24 cellular contexts compared by ENCODE assay signal in the genomic region with DNA sequence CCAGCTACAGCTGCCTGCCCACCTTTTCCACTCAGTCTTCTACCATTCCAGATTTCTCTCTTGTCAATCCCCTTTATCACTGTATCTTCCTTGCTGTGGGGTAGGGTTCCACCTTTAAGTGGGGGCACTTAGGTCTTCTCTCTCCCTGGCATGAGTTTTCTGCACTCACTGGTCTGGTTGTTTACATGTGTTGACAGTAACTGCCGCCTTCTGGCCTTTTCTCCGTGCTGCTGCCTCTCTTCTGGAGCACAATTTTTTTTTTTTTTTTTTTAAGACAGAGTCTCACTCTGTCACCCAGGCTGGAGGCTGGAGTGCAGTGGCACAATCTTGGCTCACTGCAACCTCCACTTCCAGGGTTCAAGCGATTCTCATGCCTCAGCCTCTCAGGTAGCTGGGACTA. TPM values are rescaled to one million over a fixed set of nuclear protein-coding genes. Genes with fewer than 3 reads are reported as not detected.
DNase-seq lines count a peak whose midpoint lies in the region; ATAC-seq and TF ChIP-seq lines count a peak whose summit lies in the region.
"Had no signal": no experiment of that assay in that cellular context is flagged by ENCODE, and none has a peak within 500 bp of the region (broad histone marks: within the 10 kb centered on the region; RNA-seq: fewer than 3 reads in every experiment).

No MANE protein-coding gene starts in this region.

- H3K27me3 ChIP-seq in PC-3 (ENCODE audit: low read length) = no peaks in the 10 kb centered on the region
- no peaks in the 10 kb centered on the region for H3K27me3 ChIP-seq in endodermal cell (ENCODE audit: control insufficient read depth, insufficient read depth, low read length, poor library complexity, severe bottlenecking)
- no peaks in the 10 kb centered on the region for H3K27me3 ChIP-seq in smooth muscle cell (ENCODE audit: low read depth)
- H3K27me3 ChIP-seq: adrenal gland, BE2C, hepatocyte, transverse colon had no signal

- H3K4me2 ChIP-seq in PC-3 (ENCODE audit: low read length) = no peak overlapping the region
- H3K4me2 ChIP-seq in smooth muscle cell = no peak overlapping the region
- H3K4me2 ChIP-seq: hepatocyte had no signal

- no peaks in the 10 kb centered on the region for H3K9me3 ChIP-seq in PC-3 (ENCODE audit: low read length)
- no peaks in the 10 kb centered on the region for H3K9me3 ChIP-seq in endodermal cell (ENCODE audit: control insufficient read depth, low read length)
- H3K9me3 ChIP-seq in smooth muscle cell (replicated peaks; ENCODE audit: low read depth) = no peaks in the 10 kb centered on the region
- H3K9me3 ChIP-seq: adrenal gland, BE2C, transverse colon had no signal

- WGBS in endodermal cell (ENCODE audit: insufficient coverage in 1 of 2, insufficient read length in 1 of 2), 2 experiments = 91 to 100% methylated on average over 1 to 3 of the region's 3 CpGs
- 79% methylated on average over 3 of the region's 3 CpGs for WGBS in smooth muscle cell (ENCODE audit: low lambda C conversion rate)

- no peak overlapping the region for H3K4me3 Mint-ChIP-seq in activated naive CD4-positive, alpha-beta T cell treated with anti-CD3 and anti-CD28 coated beads, Interleukin-2, amount 50 U/mL, for 24 hours
- H3K4me3 Mint-ChIP-seq in endodermal cell = no peak overlapping the region
- H3K4me3 Mint-ChIP-seq in effector memory CD8-positive, alpha-beta T cell = no peak overlapping the region
- H3K4me3 Mint-ChIP-seq: activated B cell treated with CpG ODN at 0.5 μM for 24 hours; activated CD4-positive, alpha-beta memory T cell treated with anti-CD3 and anti-CD28 coated beads for 36 hours; mesothelial cell of epicardium; naive thymus-derived CD4-positive, alpha-beta T cell had no signal

- peaks cover 56% of the 10 kb centered on the region for H3K36me3 ChIP-seq in PC-3 (ENCODE audit: low read depth, low read length)
- H3K36me3 ChIP-seq in endodermal cell (ENCODE audit: control insufficient read depth, insufficient read depth, low read length) = peaks cover 90% of the 10 kb centered on the region
- peaks cover 9% of the 10 kb centered on the region for H3K36me3 ChIP-seq in smooth muscle cell (ENCODE audit: low read depth)

- H2AFZ ChIP-seq in PC-3 (ENCODE audit: low read length) = no peak overlapping the region
- no peak overlapping the region for H2AFZ ChIP-seq in smooth muscle cell (ENCODE audit: low read depth)
- H2AFZ ChIP-seq: hepatocyte had no signal

- no peak for DNase-seq in activated naive CD4-positive, alpha-beta T cell (lab: John Stamatoyannopoulos, UW)
- DNase-seq in PC-3 (no peak), endodermal cell (no peak), smooth muscle cell (lab: John Stamatoyannopoulos, UW; ENCODE audit: unreplicated experiment) (no peak), omental fat pad (ENCODE audit: low spot score) (no peak)
- no peak for DNase-seq in activated CD4-positive, alpha-beta T cell treated with anti-CD3 and anti-CD28 coated beads for 1 hour
- DNase-seq in effector memory CD8-positive, alpha-beta T cell = no peak
- DNase-seq: activated B cell treated with CpG ODN at 0.5 μM for 24 hours; activated CD4-positive, alpha-beta memory T cell treated with anti-CD3 and anti-CD28 coated beads for 36 hours; activated CD8-positive, alpha-beta memory T cell treated with anti-CD3 and anti-CD28 coated beads, Interleukin-2, amount 50 U/mL, for 48 hours; adrenal gland; BE2C; DMS153; effector CD8-positive, alpha-beta T cell; naive thymus-derived CD4-positive, alpha-beta T cell; NCI-H1694; NCI-H526 treated with DMSO at 0.1 percent for 48 hours; SHP77; transverse colon had no signal

- H3K4me3 ChIP-seq in PC-3 (ENCODE audit: low read length) (no peak overlapping the region), endodermal cell (ENCODE audit: low read length) (no peak overlapping the region), smooth muscle cell (no peak overlapping the region)
- H3K4me3 ChIP-seq: adrenal gland, hepatocyte, skin epidermis, transverse colon had no signal

- no peak for TF ChIP-seq CTCF in PC-3 (conservative IDR thresholded peaks at IDR 0.05; ENCODE audit: low read depth, low read length)
- TF ChIP-seq CTCF in endodermal cell (conservative IDR thresholded peaks at IDR 0.05) = no peak
- TF ChIP-seq CTCF in smooth muscle cell (IDR thresholded peaks at IDR 0.05; ENCODE audit: borderline replicate concordance, insufficient read depth, poor library complexity, severe bottlenecking) = no peak
- no peak for TF ChIP-seq CTCF in omental fat pad (IDR thresholded peaks at IDR 0.05)

- peaks cover 20% of the 10 kb centered on the region for H3K36me3 Mint-ChIP-seq in activated naive CD4-positive, alpha-beta T cell treated with anti-CD3 and anti-CD28 coated beads, Interleukin-2, amount 50 U/mL, for 24 hours
- peaks cover 83% of the 10 kb centered on the region for H3K36me3 Mint-ChIP-seq in endodermal cell (ENCODE audit: low read depth)
- H3K36me3 Mint-ChIP-seq in effector memory CD8-positive, alpha-beta T cell (ENCODE audit: insufficient read depth) = peaks cover 97% of the 10 kb centered on the region

- H3K9ac ChIP-seq in PC-3 (ENCODE audit: low read length) (no peak overlapping the region), endodermal cell (ENCODE audit: extremely low read depth, low read length, poor library complexity, severe bottlenecking) (no peak overlapping the region), smooth muscle cell (ENCODE audit: low read depth) (peak overlapping the region; percentile 40)

- H3K9me3 Mint-ChIP-seq in activated naive CD4-positive, alpha-beta T cell treated with anti-CD3 and anti-CD28 coated beads, Interleukin-2, amount 50 U/mL, for 24 hours = no peaks in the 10 kb centered on the region
- peaks cover 1% of the 10 kb centered on the region for H3K9me3 Mint-ChIP-seq in endodermal cell
- no peaks in the 10 kb centered on the region for H3K9me3 Mint-ChIP-seq in effector memory CD8-positive, alpha-beta T cell
- H3K9me3 Mint-ChIP-seq: activated B cell treated with CpG ODN at 0.5 μM for 24 hours; activated CD4-positive, alpha-beta memory T cell treated with anti-CD3 and anti-CD28 coated beads for 36 hours; mesothelial cell of epicardium; naive thymus-derived CD4-positive, alpha-beta T cell had no signal

- H3K27me3 Mint-ChIP-seq in activated naive CD4-positive, alpha-beta T cell treated with anti-CD3 and anti-CD28 coated beads, Interleukin-2, amount 50 U/mL, for 24 hours = no peaks in the 10 kb centered on the region
- no peaks in the 10 kb centered on the region for H3K27me3 Mint-ChIP-seq in endodermal cell (ENCODE audit: insufficient read depth)
- H3K27me3 Mint-ChIP-seq in effector memory CD8-positive, alpha-beta T cell = no peaks in the 10 kb centered on the region
- H3K27me3 Mint-ChIP-seq: activated B cell treated with CpG ODN at 0.5 μM for 24 hours; activated CD4-positive, alpha-beta memory T cell treated with anti-CD3 and anti-CD28 coated beads for 36 hours; naive thymus-derived CD4-positive, alpha-beta T cell had no signal

- H4K20me1 ChIP-seq in PC-3 (ENCODE audit: low read length) = no peaks in the 10 kb centered on the region
- H4K20me1 ChIP-seq in smooth muscle cell (ENCODE audit: low read depth) = peaks cover 40% of the 10 kb centered on the region

- no peaks in the 10 kb centered on the region for H3K9me2 ChIP-seq in PC-3 (replicated peaks; ENCODE audit: low read length)

- CTCF ChIA-PET in PC-3 (lab: Charles Lee) = no interaction called here

- H3K27ac Mint-ChIP-seq in activated naive CD4-positive, alpha-beta T cell treated with anti-CD3 and anti-CD28 coated beads, Interleukin-2, amount 50 U/mL, for 24 hours = peak overlapping the region; percentile 31
- H3K27ac Mint-ChIP-seq in endodermal cell = peak overlapping the region; percentile 45
- peak overlapping the region in 1 of 2 donors; percentile 6 for H3K27ac Mint-ChIP-seq in effector memory CD8-positive, alpha-beta T cell
- H3K27ac Mint-ChIP-seq: activated B cell treated with CpG ODN at 0.5 μM for 24 hours; activated CD4-positive, alpha-beta memory T cell treated with anti-CD3 and anti-CD28 coated beads for 36 hours; mesothelial cell of epicardium had no signal

- intact Hi-C loops in PC-3 (cut with micrococcal nuclease) = no loop called here

- H3K4me1 ChIP-seq in PC-3 (ENCODE audit: insufficient read depth, low read length) = peaks cover 33% of the 10 kb centered on the region
- no peaks in the 10 kb centered on the region for H3K4me1 ChIP-seq in endodermal cell (ENCODE audit: control insufficient read depth, insufficient read depth, low read length)
- no peaks in the 10 kb centered on the region for H3K4me1 ChIP-seq in smooth muscle cell (ENCODE audit: low read depth)
- H3K4me1 ChIP-seq: BE2C had no signal

- peaks cover 27% of the 10 kb centered on the region for H3K79me2 ChIP-seq in PC-3 (ENCODE audit: low read length)
- peaks cover 16% of the 10 kb centered on the region for H3K79me2 ChIP-seq in smooth muscle cell (ENCODE audit: low read depth)

- H3F3A ChIP-seq in PC-3 (ENCODE audit: low read length, unreplicated experiment) (peaks cover 4% of the 10 kb centered on the region), smooth muscle cell (ENCODE audit: low read depth) (no peaks in the 10 kb centered on the region)

- H3K27ac ChIP-seq in PC-3 (ENCODE audit: low read length) (peak overlapping the region; percentile 50), endodermal cell (ENCODE audit: low read depth, low read length) (no peak overlapping the region), smooth muscle cell (ENCODE audit: low read depth) (peak overlapping the region; percentile 79)
- H3K27ac ChIP-seq: adrenal gland, hepatocyte, transverse colon had no signal

- POLR2A ChIA-PET in PC-3 (lab: Charles Lee; ENCODE audit: unreplicated experiment) = no interaction called here

- H3K4me1 Mint-ChIP-seq in activated naive CD4-positive, alpha-beta T cell treated with anti-CD3 and anti-CD28 coated beads, Interleukin-2, amount 50 U/mL, for 24 hours = peaks cover 20% of the 10 kb centered on the region
- H3K4me1 Mint-ChIP-seq in endodermal cell = no peaks in the 10 kb centered on the region
- peaks cover 10 to 13% of the 10 kb centered on the region in 2 donors for H3K4me1 Mint-ChIP-seq in effector memory CD8-positive, alpha-beta T cell (ENCODE audit: low read depth in 2 of 2)
- H3K4me1 Mint-ChIP-seq: activated B cell treated with CpG ODN at 0.5 μM for 24 hours, mesothelial cell of epicardium had no signal

- no peak for ATAC-seq in PC-3
- ATAC-seq in omental fat pad (ENCODE audit: low FRiP score) = no peak
- ATAC-seq in effector memory CD8-positive, alpha-beta T cell (replicated peaks) = no peak
- ATAC-seq: naive thymus-derived CD4-positive, alpha-beta T cell had no signal

- BruUV-seq in PC-3 (replicated peaks; lab: Mats Ljungman, UMichigan) = no TSS peak

RNA-seq across cellular contexts. Expression of gene RNF114, which starts 12.0 kb away (rescaled TPM):
- 106 and 133 TPM in 2 replicates for total RNA-seq in PC-3 (2014; rRNA removed)
- total RNA-seq in endodermal cell = 10 to 100 TPM; 48.8 to 52.5 TPM
- polyA plus RNA-seq in endodermal cell (2013, experiment 1 of 2) = 91.4 TPM
- 92.1 TPM for polyA plus RNA-seq in endodermal cell (2013, experiment 2 of 2)
- 54.2 and 62.7 TPM in 2 replicates for total RNA-seq in smooth muscle cell
- 80.5 and 87.2 TPM in 2 replicates for polyA plus RNA-seq in smooth muscle cell
- 100 to 1,000 TPM; 133 to 163 (median 146) TPM for total RNA-seq in omental fat pad

RNA-seq across cellular contexts. Expression of gene SPATA2, which starts 32.8 kb away (rescaled TPM):
- total RNA-seq in PC-3 (2014; rRNA removed) (7.4 and 8.1 TPM in 2 replicates), endodermal cell (10 to 100 TPM in 1 of 2 donors, 1 to 10 TPM in 1; 8.6 to 10.4 TPM), smooth muscle cell (3.3 and 3.9 TPM in 2 replicates), omental fat pad (1 to 10 TPM; 3.3 to 6.4 (median 3.6) TPM)
- polyA plus RNA-seq in endodermal cell (2013, experiment 1 of 2) = 10.2 TPM
- 8.3 TPM for polyA plus RNA-seq in endodermal cell (2013, experiment 2 of 2)
- 9.1 and 9.9 TPM in 2 replicates for polyA plus RNA-seq in smooth muscle cell

RNA-seq across cellular contexts. Expression of gene SNAI1, which starts 34.6 kb away (rescaled TPM):
- total RNA-seq in PC-3 (2014; rRNA removed) (5.4 and 6.2 TPM in 2 replicates), endodermal cell (10 to 100 TPM; 10.6 to 13.1 TPM), smooth muscle cell (3.7 and 5.6 TPM in 2 replicates), omental fat pad (10 to 100 TPM in 1 of 4 donors, 1 to 10 TPM in 3; 3.3 to 23.8 (median 8.7) TPM)
- 8.0 TPM for polyA plus RNA-seq in endodermal cell (2013, experiment 1 of 2)
- 8.3 TPM for polyA plus RNA-seq in endodermal cell (2013, experiment 2 of 2)
- 16.1 and 20.7 TPM in 2 replicates for polyA plus RNA-seq in smooth muscle cell
- total RNA-seq: frontal cortex had no signal
